1 cellular context compared by ENCODE assay signal in genomic region chr11:116644948-116645305, GRCh38.
TF ChIP-seq lines count a peak whose summit lies in the region.

No MANE protein-coding gene starts in this region.

TF ChIP-seq in WTC11, 78 proteins besides CTCF, POLR2A, EP300 and RAD21 (continued from another document):
- TF ChIP-seq AR (CRISPR knock-in tag; IDR thresholded peaks at IDR 0.05) (no peak), GABPB1 (CRISPR knock-in tag; IDR thresholded peaks at IDR 0.05) (no peak), ZNF671 (CRISPR knock-in tag; IDR thresholded peaks at IDR 0.05) (no peak), NR2C2 (CRISPR knock-in tag; IDR thresholded peaks at IDR 0.05) (no peak), ZNF138 (CRISPR knock-in tag; conservative IDR thresholded peaks at IDR 0.05) (no peak), ATF2 (CRISPR knock-in tag; IDR thresholded peaks at IDR 0.05; ENCODE audit: borderline replicate concordance, low read depth) (no peak)
- TF ChIP-seq, protein P1, sequence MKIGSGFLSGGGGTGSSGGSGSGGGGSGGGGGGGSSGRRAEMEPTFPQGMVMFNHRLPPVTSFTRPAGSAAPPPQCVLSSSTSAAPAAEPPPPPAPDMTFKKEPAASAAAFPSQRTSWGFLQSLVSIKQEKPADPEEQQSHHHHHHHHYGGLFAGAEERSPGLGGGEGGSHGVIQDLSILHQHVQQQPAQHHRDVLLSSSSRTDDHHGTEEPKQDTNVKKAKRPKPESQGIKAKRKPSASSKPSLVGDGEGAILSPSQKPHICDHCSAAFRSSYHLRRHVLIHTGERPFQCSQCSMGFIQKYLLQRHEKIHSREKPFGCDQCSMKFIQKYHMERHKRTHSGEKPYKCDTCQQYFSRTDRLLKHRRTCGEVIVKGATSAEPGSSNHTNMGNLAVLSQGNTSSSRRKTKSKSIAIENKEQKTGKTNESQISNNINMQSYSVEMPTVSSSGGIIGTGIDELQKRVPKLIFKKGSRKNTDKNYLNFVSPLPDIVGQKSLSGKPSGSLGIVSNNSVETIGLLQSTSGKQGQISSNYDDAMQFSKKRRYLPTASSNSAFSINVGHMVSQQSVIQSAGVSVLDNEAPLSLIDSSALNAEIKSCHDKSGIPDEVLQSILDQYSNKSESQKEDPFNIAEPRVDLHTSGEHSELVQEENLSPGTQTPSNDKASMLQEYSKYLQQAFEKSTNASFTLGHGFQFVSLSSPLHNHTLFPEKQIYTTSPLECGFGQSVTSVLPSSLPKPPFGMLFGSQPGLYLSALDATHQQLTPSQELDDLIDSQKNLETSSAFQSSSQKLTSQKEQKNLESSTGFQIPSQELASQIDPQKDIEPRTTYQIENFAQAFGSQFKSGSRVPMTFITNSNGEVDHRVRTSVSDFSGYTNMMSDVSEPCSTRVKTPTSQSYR (CRISPR knock-in tag; IDR thresholded peaks at IDR 0.05) = no peak
- TF ChIP-seq, protein P2, sequence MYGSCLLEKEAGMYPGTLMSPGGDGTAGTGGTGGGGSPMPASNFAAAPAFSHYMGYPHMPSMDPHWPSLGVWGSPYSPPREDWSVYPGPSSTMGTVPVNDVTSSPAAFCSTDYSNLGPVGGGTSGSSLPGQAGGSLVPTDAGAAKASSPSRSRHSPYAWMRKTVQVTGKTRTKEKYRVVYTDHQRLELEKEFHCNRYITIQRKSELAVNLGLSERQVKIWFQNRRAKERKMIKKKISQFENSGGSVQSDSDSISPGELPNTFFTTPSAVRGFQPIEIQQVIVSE (CRISPR knock-in tag; IDR thresholded peaks at IDR 0.05; ENCODE audit: borderline replicate concordance) = no peak
- TF ChIP-seq, protein P3, sequence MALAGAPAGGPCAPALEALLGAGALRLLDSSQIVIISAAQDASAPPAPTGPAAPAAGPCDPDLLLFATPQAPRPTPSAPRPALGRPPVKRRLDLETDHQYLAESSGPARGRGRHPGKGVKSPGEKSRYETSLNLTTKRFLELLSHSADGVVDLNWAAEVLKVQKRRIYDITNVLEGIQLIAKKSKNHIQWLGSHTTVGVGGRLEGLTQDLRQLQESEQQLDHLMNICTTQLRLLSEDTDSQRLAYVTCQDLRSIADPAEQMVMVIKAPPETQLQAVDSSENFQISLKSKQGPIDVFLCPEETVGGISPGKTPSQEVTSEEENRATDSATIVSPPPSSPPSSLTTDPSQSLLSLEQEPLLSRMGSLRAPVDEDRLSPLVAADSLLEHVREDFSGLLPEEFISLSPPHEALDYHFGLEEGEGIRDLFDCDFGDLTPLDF (CRISPR knock-in tag; IDR thresholded peaks at IDR 0.05) = no peak
- TF ChIP-seq, protein P4, sequence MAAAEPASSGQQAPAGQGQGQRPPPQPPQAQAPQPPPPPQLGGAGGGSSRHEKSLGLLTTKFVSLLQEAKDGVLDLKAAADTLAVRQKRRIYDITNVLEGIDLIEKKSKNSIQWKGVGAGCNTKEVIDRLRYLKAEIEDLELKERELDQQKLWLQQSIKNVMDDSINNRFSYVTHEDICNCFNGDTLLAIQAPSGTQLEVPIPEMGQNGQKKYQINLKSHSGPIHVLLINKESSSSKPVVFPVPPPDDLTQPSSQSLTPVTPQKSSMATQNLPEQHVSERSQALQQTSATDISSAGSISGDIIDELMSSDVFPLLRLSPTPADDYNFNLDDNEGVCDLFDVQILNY (CRISPR knock-in tag; IDR thresholded peaks at IDR 0.05) = no peak
- TF ChIP-seq, protein P5, sequence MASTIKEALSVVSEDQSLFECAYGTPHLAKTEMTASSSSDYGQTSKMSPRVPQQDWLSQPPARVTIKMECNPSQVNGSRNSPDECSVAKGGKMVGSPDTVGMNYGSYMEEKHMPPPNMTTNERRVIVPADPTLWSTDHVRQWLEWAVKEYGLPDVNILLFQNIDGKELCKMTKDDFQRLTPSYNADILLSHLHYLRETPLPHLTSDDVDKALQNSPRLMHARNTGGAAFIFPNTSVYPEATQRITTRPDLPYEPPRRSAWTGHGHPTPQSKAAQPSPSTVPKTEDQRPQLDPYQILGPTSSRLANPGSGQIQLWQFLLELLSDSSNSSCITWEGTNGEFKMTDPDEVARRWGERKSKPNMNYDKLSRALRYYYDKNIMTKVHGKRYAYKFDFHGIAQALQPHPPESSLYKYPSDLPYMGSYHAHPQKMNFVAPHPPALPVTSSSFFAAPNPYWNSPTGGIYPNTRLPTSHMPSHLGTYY (CRISPR knock-in tag; IDR thresholded peaks at IDR 0.05) = no peak
TF ChIP-seq in WTC11: peak in this region for 0.
